Comparison of ENCODE assay signal across 8 cellular contexts in genomic region chr13:74134777-74135305, GRCh38. TPM values are rescaled to one million over a fixed set of nuclear protein-coding genes. Genes with fewer than 3 reads are reported as not detected.
DNase-seq lines count a peak whose midpoint lies in the region; TF ChIP-seq lines count a peak whose summit lies in the region.

No MANE protein-coding gene starts in this region.

- in situ Hi-C loops in GM13977 (cut with MboI; ENCODE audit: low pct_unique_long_range_greater_than_20kb, low sequenced_read_pairs, unreplicated experiment) = no loop called here

- POLR2A ChIA-PET in HEK293T (lab: Yijun Ruan, JAX) = interaction anchor here (0.6 to 2.9 kb wide), 9 partner anchors 12 to 298 kb away, joined by 3 to 17 read pairs (median 3); no protein-coding TSS in a partner anchor

- H3K36me3 Mint-ChIP-seq in mesothelial cell of epicardium = no peaks in the 10 kb centered on the region

- no peaks in the 10 kb centered on the region for H3K27me3 Mint-ChIP-seq in mesothelial cell of epicardium (ENCODE audit: low read depth)

- peaks cover 17% of the 10 kb centered on the region for H3K4me1 Mint-ChIP-seq in mesothelial cell of epicardium

- peak overlapping the region; percentile 74 for H3K27ac Mint-ChIP-seq in mesothelial cell of epicardium

- CTCF ChIA-PET in HEK293T (lab: Yijun Ruan, JAX) = no interaction called here

- H3K4me3 Mint-ChIP-seq in mesothelial cell of epicardium = peak overlapping the region; percentile 80

- DNase-seq in GM13977 (ENCODE audit: low spot score) (peak; percentile 55), HEK293T (ENCODE audit: extremely low spot score) (peak; percentile 72), NCI-H1105 (lab: John Stamatoyannopoulos, UW) (peak; percentile 54), dermis blood vessel endothelial cell (peak; percentile 53), mesothelial cell of epicardium (ENCODE audit: low spot score in 2 of 2, unreplicated experiment in 2 of 2) (peak; percentile 39 to 74), cerebellar nuclear complex (lab: John Stamatoyannopoulos, UW) (no peak)
- peak; percentile 46 to 55 for DNase-seq in activated CD4-positive, alpha-beta T cell treated with anti-CD3 and anti-CD28 coated beads for 24 hours (ENCODE audit: low read depth in 2 of 2)
- DNase-seq in stimulated activated CD8-positive, alpha-beta memory T cell treated with anti-CD3 and anti-CD28 coated beads, Interleukin-4, amount 100 ng/mL, for 48 hours = peak; percentile 79

- TF ChIP-seq CTCF in GM13977 (IDR thresholded peaks at IDR 0.05; ENCODE audit: extremely low read depth, insufficient read depth, missing control alignments) (no peak), mesothelial cell of epicardium (IDR thresholded peaks at IDR 0.05; ENCODE audit: unreplicated experiment) (no peak)

- H3K9me3 Mint-ChIP-seq in mesothelial cell of epicardium = no peaks in the 10 kb centered on the region

TF ChIP-seq in HEK293T, 16 proteins besides CTCF, POLR2A, EP300 and RAD21:
- no peak for TF ChIP-seq SP1 (IDR thresholded peaks at IDR 0.05)
- no peak for TF ChIP-seq TARDBP (IDR thresholded peaks at IDR 0.05)
- no peak for TF ChIP-seq L3MBTL2 (conservative IDR thresholded peaks at IDR 0.05)
- TF ChIP-seq FOXM1 (IDR thresholded peaks at IDR 0.05; ENCODE audit: borderline replicate concordance) = 0 out of 2 replicates have a peak, but pooled peaks have one; percentile 65
- TF ChIP-seq LEF1 (IDR thresholded peaks at IDR 0.05; ENCODE audit: borderline replicate concordance) = no peak; the same call in 1 of the 2 replicates
- peak; percentile 51; the same call in 1 of the 2 replicates for TF ChIP-seq CTBP1 (IDR thresholded peaks at IDR 0.05; ENCODE audit: borderline replicate concordance)
- peak; percentile 79 for TF ChIP-seq ARNT (IDR thresholded peaks at IDR 0.05)
- no peak for TF ChIP-seq FOXK2 (IDR thresholded peaks at IDR 0.05)

RNA-seq across cellular contexts. Expression of gene KLF12, which starts 0.6 kb away (rescaled TPM):
- total RNA-seq in dermis blood vessel endothelial cell = 4.8 and 11.6 TPM in 2 replicates
- total RNA-seq in mesothelial cell of epicardium = 29.4 to 33.9 TPM (median 31.0 TPM) in 3 replicates

Comparison
In these comparisons a context has a peak if more than half of its experiments do, and no peak if none do; other contexts are left out.
1. DNase-seq: peak in GM13977 (single experiment), HEK293T (single experiment), NCI-H1105 (single experiment), activated CD4-positive, alpha-beta T cell treated with anti-CD3 and anti-CD28 coated beads for 24 hours (2 of 2), dermis blood vessel endothelial cell (single experiment), mesothelial cell of epicardium (2 of 2) and stimulated activated CD8-positive, alpha-beta memory T cell treated with anti-CD3 and anti-CD28 coated beads, Interleukin-4, amount 100 ng/mL, for 48 hours (single experiment); none in cerebellar nuclear complex (0 of 2).